Comparison of ENCODE assay signal across 1 cellular context in the genomic region with DNA sequence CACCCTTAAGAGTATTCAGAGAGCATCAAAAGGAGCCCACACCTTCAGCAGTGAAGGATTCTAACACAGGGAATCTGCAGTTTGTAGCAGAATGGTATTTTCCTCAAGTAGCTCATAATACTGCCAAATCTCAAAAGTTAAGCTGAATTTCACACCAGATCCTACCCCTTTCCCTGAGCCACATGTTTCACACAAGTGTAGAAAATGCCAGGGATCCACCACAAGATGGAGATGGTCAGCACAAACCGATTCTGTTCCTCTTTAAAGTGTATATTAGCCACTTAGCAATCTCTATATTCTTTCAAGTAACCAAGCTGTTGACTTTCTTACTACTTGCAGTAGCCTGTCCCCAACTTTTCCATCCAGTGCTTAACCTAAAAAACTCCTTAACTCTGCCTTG.
TF ChIP-seq lines count a peak whose summit lies in the region.

No MANE protein-coding gene starts in this region.

TF ChIP-seq in K562, 482 proteins besides CTCF, POLR2A, EP300 and RAD21 (continued from another document):
- TF ChIP-seq POLR2AphosphoS5 (IDR thresholded peaks at IDR 0.05; ENCODE audit: control insufficient read depth, insufficient read depth, low read depth, low read length) (peak; percentile 52; the same call in 1 of the 2 replicates), ZNF76 (CRISPR knock-in tag; IDR thresholded peaks at IDR 0.05; ENCODE audit: borderline replicate concordance) (no peak), POLR2B (IDR thresholded peaks at IDR 0.05; ENCODE audit: low read depth, partially characterized antibody) (peak; percentile 57), L3MBTL2 (IDR thresholded peaks at IDR 0.05) (0 out of 2 replicates have a peak, but pooled peaks have one; percentile 29)
- TF ChIP-seq, protein P1, sequence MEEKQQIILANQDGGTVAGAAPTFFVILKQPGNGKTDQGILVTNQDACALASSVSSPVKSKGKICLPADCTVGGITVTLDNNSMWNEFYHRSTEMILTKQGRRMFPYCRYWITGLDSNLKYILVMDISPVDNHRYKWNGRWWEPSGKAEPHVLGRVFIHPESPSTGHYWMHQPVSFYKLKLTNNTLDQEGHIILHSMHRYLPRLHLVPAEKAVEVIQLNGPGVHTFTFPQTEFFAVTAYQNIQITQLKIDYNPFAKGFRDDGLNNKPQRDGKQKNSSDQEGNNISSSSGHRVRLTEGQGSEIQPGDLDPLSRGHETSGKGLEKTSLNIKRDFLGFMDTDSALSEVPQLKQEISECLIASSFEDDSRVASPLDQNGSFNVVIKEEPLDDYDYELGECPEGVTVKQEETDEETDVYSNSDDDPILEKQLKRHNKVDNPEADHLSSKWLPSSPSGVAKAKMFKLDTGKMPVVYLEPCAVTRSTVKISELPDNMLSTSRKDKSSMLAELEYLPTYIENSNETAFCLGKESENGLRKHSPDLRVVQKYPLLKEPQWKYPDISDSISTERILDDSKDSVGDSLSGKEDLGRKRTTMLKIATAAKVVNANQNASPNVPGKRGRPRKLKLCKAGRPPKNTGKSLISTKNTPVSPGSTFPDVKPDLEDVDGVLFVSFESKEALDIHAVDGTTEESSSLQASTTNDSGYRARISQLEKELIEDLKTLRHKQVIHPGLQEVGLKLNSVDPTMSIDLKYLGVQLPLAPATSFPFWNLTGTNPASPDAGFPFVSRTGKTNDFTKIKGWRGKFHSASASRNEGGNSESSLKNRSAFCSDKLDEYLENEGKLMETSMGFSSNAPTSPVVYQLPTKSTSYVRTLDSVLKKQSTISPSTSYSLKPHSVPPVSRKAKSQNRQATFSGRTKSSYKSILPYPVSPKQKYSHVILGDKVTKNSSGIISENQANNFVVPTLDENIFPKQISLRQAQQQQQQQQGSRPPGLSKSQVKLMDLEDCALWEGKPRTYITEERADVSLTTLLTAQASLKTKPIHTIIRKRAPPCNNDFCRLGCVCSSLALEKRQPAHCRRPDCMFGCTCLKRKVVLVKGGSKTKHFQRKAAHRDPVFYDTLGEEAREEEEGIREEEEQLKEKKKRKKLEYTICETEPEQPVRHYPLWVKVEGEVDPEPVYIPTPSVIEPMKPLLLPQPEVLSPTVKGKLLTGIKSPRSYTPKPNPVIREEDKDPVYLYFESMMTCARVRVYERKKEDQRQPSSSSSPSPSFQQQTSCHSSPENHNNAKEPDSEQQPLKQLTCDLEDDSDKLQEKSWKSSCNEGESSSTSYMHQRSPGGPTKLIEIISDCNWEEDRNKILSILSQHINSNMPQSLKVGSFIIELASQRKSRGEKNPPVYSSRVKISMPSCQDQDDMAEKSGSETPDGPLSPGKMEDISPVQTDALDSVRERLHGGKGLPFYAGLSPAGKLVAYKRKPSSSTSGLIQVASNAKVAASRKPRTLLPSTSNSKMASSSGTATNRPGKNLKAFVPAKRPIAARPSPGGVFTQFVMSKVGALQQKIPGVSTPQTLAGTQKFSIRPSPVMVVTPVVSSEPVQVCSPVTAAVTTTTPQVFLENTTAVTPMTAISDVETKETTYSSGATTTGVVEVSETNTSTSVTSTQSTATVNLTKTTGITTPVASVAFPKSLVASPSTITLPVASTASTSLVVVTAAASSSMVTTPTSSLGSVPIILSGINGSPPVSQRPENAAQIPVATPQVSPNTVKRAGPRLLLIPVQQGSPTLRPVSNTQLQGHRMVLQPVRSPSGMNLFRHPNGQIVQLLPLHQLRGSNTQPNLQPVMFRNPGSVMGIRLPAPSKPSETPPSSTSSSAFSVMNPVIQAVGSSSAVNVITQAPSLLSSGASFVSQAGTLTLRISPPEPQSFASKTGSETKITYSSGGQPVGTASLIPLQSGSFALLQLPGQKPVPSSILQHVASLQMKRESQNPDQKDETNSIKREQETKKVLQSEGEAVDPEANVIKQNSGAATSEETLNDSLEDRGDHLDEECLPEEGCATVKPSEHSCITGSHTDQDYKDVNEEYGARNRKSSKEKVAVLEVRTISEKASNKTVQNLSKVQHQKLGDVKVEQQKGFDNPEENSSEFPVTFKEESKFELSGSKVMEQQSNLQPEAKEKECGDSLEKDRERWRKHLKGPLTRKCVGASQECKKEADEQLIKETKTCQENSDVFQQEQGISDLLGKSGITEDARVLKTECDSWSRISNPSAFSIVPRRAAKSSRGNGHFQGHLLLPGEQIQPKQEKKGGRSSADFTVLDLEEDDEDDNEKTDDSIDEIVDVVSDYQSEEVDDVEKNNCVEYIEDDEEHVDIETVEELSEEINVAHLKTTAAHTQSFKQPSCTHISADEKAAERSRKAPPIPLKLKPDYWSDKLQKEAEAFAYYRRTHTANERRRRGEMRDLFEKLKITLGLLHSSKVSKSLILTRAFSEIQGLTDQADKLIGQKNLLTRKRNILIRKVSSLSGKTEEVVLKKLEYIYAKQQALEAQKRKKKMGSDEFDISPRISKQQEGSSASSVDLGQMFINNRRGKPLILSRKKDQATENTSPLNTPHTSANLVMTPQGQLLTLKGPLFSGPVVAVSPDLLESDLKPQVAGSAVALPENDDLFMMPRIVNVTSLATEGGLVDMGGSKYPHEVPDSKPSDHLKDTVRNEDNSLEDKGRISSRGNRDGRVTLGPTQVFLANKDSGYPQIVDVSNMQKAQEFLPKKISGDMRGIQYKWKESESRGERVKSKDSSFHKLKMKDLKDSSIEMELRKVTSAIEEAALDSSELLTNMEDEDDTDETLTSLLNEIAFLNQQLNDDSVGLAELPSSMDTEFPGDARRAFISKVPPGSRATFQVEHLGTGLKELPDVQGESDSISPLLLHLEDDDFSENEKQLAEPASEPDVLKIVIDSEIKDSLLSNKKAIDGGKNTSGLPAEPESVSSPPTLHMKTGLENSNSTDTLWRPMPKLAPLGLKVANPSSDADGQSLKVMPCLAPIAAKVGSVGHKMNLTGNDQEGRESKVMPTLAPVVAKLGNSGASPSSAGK (IDR thresholded peaks at IDR 0.05): peak; percentile 23; the same call in 1 of the 2 replicates
